Comparison of ENCODE assay signal across 11 cellular contexts in the genomic region with DNA sequence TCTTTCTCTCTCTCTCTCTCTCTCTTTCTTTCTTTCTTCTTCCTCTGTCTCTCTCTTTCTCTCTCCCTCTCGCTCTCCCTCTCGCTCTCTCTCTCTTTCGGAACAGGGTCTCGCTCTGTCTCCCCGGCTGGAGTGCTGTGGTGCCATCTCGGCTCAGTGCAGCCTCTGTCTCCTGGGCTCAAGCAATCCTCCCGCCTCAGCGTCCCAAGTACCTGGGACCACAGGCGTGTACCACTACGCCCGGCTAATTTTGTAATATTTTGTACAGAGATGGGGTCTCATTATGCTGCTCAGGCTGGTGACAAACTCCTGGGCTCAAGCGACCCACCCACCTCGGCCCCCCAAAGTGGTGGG. TPM values are rescaled to one million over a fixed set of nuclear protein-coding genes. Genes with fewer than 3 reads are reported as not detected.
DNase-seq lines count a peak whose midpoint lies in the region; ATAC-seq and TF ChIP-seq lines count a peak whose summit lies in the region.
"Had no signal": no experiment of that assay in that cellular context is flagged by ENCODE, and none has a peak within 500 bp of the region (broad histone marks: within the 10 kb centered on the region; RNA-seq: fewer than 3 reads in every experiment).

No MANE protein-coding gene starts in this region.

- no peaks in the 10 kb centered on the region for H3K27me3 Mint-ChIP-seq in activated T-cell treated with anti-CD3 and anti-CD28 coated beads, Interleukin-2, amount 50 U/mL, for 4 hours (ENCODE audit: low read depth)
- H3K27me3 Mint-ChIP-seq in stimulated activated memory B cell treated with anti-CD40 and anti-IgM and Interleukin-4, amounts not matched to agents 10 μg/mL and 1 μg/mL and 100 μg/mL, for 72 hours: peaks cover 10% of the 10 kb centered on the region
- H3K27me3 Mint-ChIP-seq: CD4-positive, alpha-beta memory T cell had no signal

- no peak for TF ChIP-seq CTCF in vagina (IDR thresholded peaks at IDR 0.05)

- no peaks in the 10 kb centered on the region for H3K36me3 Mint-ChIP-seq in activated T-cell treated with anti-CD3 and anti-CD28 coated beads, Interleukin-2, amount 50 U/mL, for 4 hours (ENCODE audit: insufficient read depth)
- H3K36me3 Mint-ChIP-seq in stimulated activated memory B cell treated with anti-CD40 and anti-IgM and Interleukin-4, amounts not matched to agents 10 μg/mL and 1 μg/mL and 100 μg/mL, for 72 hours: no peaks in the 10 kb centered on the region

- H3K4me1 Mint-ChIP-seq in activated T-cell treated with anti-CD3 and anti-CD28 coated beads, Interleukin-2, amount 50 U/mL, for 4 hours (ENCODE audit: low read depth): peaks cover 39% of the 10 kb centered on the region
- H3K4me1 Mint-ChIP-seq in stimulated activated memory B cell treated with anti-CD40 and anti-IgM and Interleukin-4, amounts not matched to agents 10 μg/mL and 1 μg/mL and 100 μg/mL, for 72 hours: peaks cover 42% of the 10 kb centered on the region

- intact Hi-C loops in vagina (cut with DNase I): loop anchor here (1.0 to 2.0 kb wide), 2 partner anchors 29 to 92 kb away; no protein-coding TSS in a partner anchor

- no peak for TF ChIP-seq POLR2A in vagina (IDR thresholded peaks at IDR 0.05)

- H3K4me3 ChIP-seq in SK-N-MC (no peak overlapping the region; the same call in 1 of the 2 replicates), vagina (no peak overlapping the region)
- H3K4me3 ChIP-seq: right atrium auricular region, testis had no signal

- H3K4me3 Mint-ChIP-seq in activated T-cell treated with anti-CD3 and anti-CD28 coated beads, Interleukin-2, amount 50 U/mL, for 4 hours: peak overlapping the region; percentile 76
- H3K4me3 Mint-ChIP-seq in stimulated activated memory B cell treated with anti-CD40 and anti-IgM and Interleukin-4, amounts not matched to agents 10 μg/mL and 1 μg/mL and 100 μg/mL, for 72 hours: peak overlapping the region; percentile 73

- in situ Hi-C loops in KBM-7 (cut with MboI; ENCODE audit: low pct_unique_long_range_greater_than_20kb, low sequenced_read_pairs): no loop called here

- ATAC-seq in activated T-cell treated with anti-CD3 and anti-CD28 coated beads, Interleukin-2, amount 50 U/mL, for 4 hours: no peak
- no peak for ATAC-seq in stimulated activated memory B cell treated with anti-CD40 and anti-IgM and Interleukin-4, amounts not matched to agents 10 μg/mL and 1 μg/mL and 100 μg/mL, for 72 hours

- peak overlapping the region; percentile 73 for H3K9ac ChIP-seq in SK-N-MC (ENCODE audit: insufficient read length)

- H3K9me3 Mint-ChIP-seq in activated T-cell treated with anti-CD3 and anti-CD28 coated beads, Interleukin-2, amount 50 U/mL, for 4 hours: no peaks in the 10 kb centered on the region
- no peaks in the 10 kb centered on the region for H3K9me3 Mint-ChIP-seq in stimulated activated memory B cell treated with anti-CD40 and anti-IgM and Interleukin-4, amounts not matched to agents 10 μg/mL and 1 μg/mL and 100 μg/mL, for 72 hours

- H3K9me3 ChIP-seq in SK-N-MC (ENCODE audit: low read depth, low read length) (no peaks in the 10 kb centered on the region), vagina (no peaks in the 10 kb centered on the region)
- H3K9me3 ChIP-seq: right atrium auricular region, testis had no signal

- H3K4me1 ChIP-seq in vagina: peaks cover 22% of the 10 kb centered on the region

- H3K36me3 ChIP-seq in SK-N-MC (ENCODE audit: insufficient read depth, low read length) (no peaks in the 10 kb centered on the region), vagina (no peaks in the 10 kb centered on the region)
- H3K36me3 ChIP-seq: right atrium auricular region had no signal

- DNase-seq in activated T-cell treated with anti-CD3 and anti-CD28 coated beads, Interleukin-2, amount 50 U/mL, for 4 hours: no peak
- DNase-seq in activated T-cell treated with anti-CD3 and anti-CD28 coated beads, Interleukin-2, amount 50 U/mL, for 1 hour: no peak
- DNase-seq in SK-N-MC (ENCODE audit: low read depth, low spot score) (no peak), epithelial cell of prostate (ENCODE audit: low read depth, low spot score) (no peak), KBM-7 (no peak), vagina (ENCODE audit: extremely low spot score in 2 of 2) (no peak), NCI-H345 (lab: John Stamatoyannopoulos, UW) (no peak)

- H3K27me3 ChIP-seq in vagina: no peaks in the 10 kb centered on the region
- H3K27me3 ChIP-seq: right atrium auricular region, testis had no signal

- peak overlapping the region; percentile 85 for H3K27ac Mint-ChIP-seq in stimulated activated memory B cell treated with anti-CD40 and anti-IgM and Interleukin-4, amounts not matched to agents 10 μg/mL and 1 μg/mL and 100 μg/mL, for 72 hours

- H3K27ac ChIP-seq in SK-N-MC (peak overlapping the region; percentile 87), epithelial cell of prostate (peak overlapping the region; percentile 88), vagina (no peak overlapping the region)
- H3K27ac ChIP-seq: right atrium auricular region, testis had no signal

RNA-seq across cellular contexts. Expression of a gene that starts 12.7 kb away (rescaled TPM):
- total RNA-seq in activated T-cell treated with anti-CD3 and anti-CD28 coated beads, Interleukin-2, amount 50 U/mL, for 4 hours: 10 to 100 TPM; 71.6 to 78.1 (median 76.0) TPM
- total RNA-seq in vagina: 62.9 TPM
